8 cellular contexts compared by ENCODE assay signal in the genomic region with DNA sequence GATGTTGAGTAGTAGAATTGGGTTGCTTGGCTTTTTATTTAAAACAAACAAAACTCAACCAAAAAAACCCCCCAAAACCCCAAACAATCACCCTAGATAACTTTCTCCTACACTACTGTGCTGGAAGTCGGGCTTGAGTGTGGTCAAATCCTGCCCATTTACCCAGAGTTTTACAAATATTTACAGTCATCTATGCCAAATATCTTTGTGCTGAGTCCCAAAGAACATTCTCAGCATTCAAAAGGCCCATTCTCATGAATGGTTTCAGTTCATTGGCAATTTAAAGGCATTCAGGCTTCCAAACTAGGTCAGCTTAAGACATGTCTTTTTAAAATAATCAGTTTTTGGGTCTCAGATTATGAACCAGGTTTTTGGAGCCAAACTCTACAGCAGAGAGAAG. TPM values are rescaled to one million over a fixed set of nuclear protein-coding genes. Genes with fewer than 3 reads are reported as not detected.
DNase-seq lines count a peak whose midpoint lies in the region; ATAC-seq, FAIRE-seq and TF ChIP-seq lines count a peak whose summit lies in the region.

No MANE protein-coding gene starts in this region.

- H2AFZ ChIP-seq in mesenchymal stem cell (ENCODE audit: low read depth, low read length): no peak overlapping the region

- H2BK5ac ChIP-seq in mesenchymal stem cell (ENCODE audit: low read depth, low read length, poor library complexity, severe bottlenecking): no peak overlapping the region

- no peak overlapping the region for H2BK120ac ChIP-seq in mesenchymal stem cell (ENCODE audit: low read depth, low read length)

- H2BK15ac ChIP-seq in mesenchymal stem cell (ENCODE audit: low read depth, poor library complexity, severe bottlenecking): no peak overlapping the region

- no peak overlapping the region for H3K4ac ChIP-seq in mesenchymal stem cell (ENCODE audit: low read depth in 1 of 2, low read length in 2 of 2)

- H3K27ac ChIP-seq in right atrium auricular region (peak overlapping the region; percentile 74 to 82), mesenchymal stem cell (ENCODE audit: low read length, poor library complexity, severe bottlenecking) (no peak overlapping the region), vagina (peak overlapping the region; percentile 62)

- H2AK5ac ChIP-seq in mesenchymal stem cell (ENCODE audit: low read length, severe bottlenecking): no peak overlapping the region

- no peaks in the 10 kb centered on the region for H3K27me3 ChIP-seq in right atrium auricular region
- no peaks in the 10 kb centered on the region for H3K27me3 ChIP-seq in bronchial epithelial cell (ENCODE audit: control insufficient read depth, insufficient read depth, low read length)
- H3K27me3 ChIP-seq in mesenchymal stem cell (ENCODE audit: control insufficient read depth in 1 of 2, insufficient read depth in 1 of 2, low read length in 2 of 2): no peaks in the 10 kb centered on the region
- no peaks in the 10 kb centered on the region for H3K27me3 ChIP-seq in vagina

- ATAC-seq in left cardiac atrium (no peak), HG03571 (IDR thresholded peaks at IDR 0.05; ENCODE audit: unreplicated experiment) (no peak)

- no peak overlapping the region for H2BK12ac ChIP-seq in mesenchymal stem cell (ENCODE audit: low read length in 2 of 2)

- TF ChIP-seq POLR2A in vagina (IDR thresholded peaks at IDR 0.05): no peak

- WGBS in mesenchymal stem cell: 27% methylated on average over 1 of the region's 1 CpG

- intact Hi-C loops in left cardiac atrium (cut with DNase I): no loop called here
- intact Hi-C loops in vagina (cut with DNase I): no loop called here

- no peak overlapping the region for H4K8ac ChIP-seq in mesenchymal stem cell (ENCODE audit: low read length)

- no peak overlapping the region for H3K18ac ChIP-seq in mesenchymal stem cell (ENCODE audit: low read depth in 1 of 2, low read length in 2 of 2)

- H3K4me1 ChIP-seq in right atrium auricular region: peaks cover 0 to 43% of the 10 kb centered on the region in 2 donors
- no peaks in the 10 kb centered on the region for H3K4me1 ChIP-seq in mesenchymal stem cell (ENCODE audit: control insufficient read depth, insufficient read depth, low read depth, low read length)
- H3K4me1 ChIP-seq in vagina: peaks cover 8% of the 10 kb centered on the region

- peak overlapping the region; percentile 41 for H3K4me2 ChIP-seq in mesenchymal stem cell (ENCODE audit: low read length, poor library complexity, severe bottlenecking)

- DNase-seq in right atrium auricular region (ENCODE audit: low spot score): no peak
- DNase-seq in left cardiac atrium: no peak
- peak; percentile 77 for DNase-seq in bronchial epithelial cell (ENCODE audit: low read depth)
- peak; percentile 31 for DNase-seq in mesenchymal stem cell
- no peak for DNase-seq in vagina (ENCODE audit: extremely low spot score in 2 of 2)
- no peak for DNase-seq in NCI-H774 (lab: John Stamatoyannopoulos, UW)
- DNase-seq in Kasumi-1 (lab: John Stamatoyannopoulos, UW): no peak

- FAIRE-seq in bronchial epithelial cell (lab: Jason Lieb, UNC): no peak

- no peaks in the 10 kb centered on the region for H3K36me3 ChIP-seq in right atrium auricular region
- H3K36me3 ChIP-seq in bronchial epithelial cell (ENCODE audit: control insufficient read depth, insufficient read depth, low read length): peaks cover 3% of the 10 kb centered on the region
- no peaks in the 10 kb centered on the region for H3K36me3 ChIP-seq in mesenchymal stem cell (ENCODE audit: control insufficient read depth in 1 of 2, insufficient read depth in 2 of 2, low read depth in 1 of 2, low read length in 2 of 2)
- no peaks in the 10 kb centered on the region for H3K36me3 ChIP-seq in vagina

- no peak overlapping the region for H3K14ac ChIP-seq in mesenchymal stem cell (ENCODE audit: low read length in 2 of 2)

- H3K9me3 ChIP-seq in right atrium auricular region (no peaks in the 10 kb centered on the region), mesenchymal stem cell (ENCODE audit: control insufficient read depth, low read length) (no peaks in the 10 kb centered on the region), vagina (no peaks in the 10 kb centered on the region)

- H4K91ac ChIP-seq in mesenchymal stem cell (ENCODE audit: low read length): no peak overlapping the region

- H3K4me3 ChIP-seq in right atrium auricular region (peak overlapping the region; percentile 54 to 62), bronchial epithelial cell (ENCODE audit: low read depth, low read length) (peak overlapping the region; percentile 57), mesenchymal stem cell (ENCODE audit: insufficient read depth in 1 of 2, low read depth in 1 of 2, low read length in 2 of 2) (peak overlapping the region in 1 of 2 experiments; percentile 86), vagina (peak overlapping the region; percentile 50 to 51)

- peak overlapping the region; percentile 74 for H3K9ac ChIP-seq in mesenchymal stem cell (ENCODE audit: low read length)

- no peak overlapping the region for H3K23ac ChIP-seq in mesenchymal stem cell (ENCODE audit: low read length in 2 of 2)

- TF ChIP-seq CTCF in right atrium auricular region (IDR thresholded peaks at IDR 0.05) (no peak), bronchial epithelial cell (IDR thresholded peaks at IDR 0.05; ENCODE audit: insufficient read depth, low read length, severe bottlenecking) (no peak), vagina (IDR thresholded peaks at IDR 0.05) (no peak)

- H3K79me1 ChIP-seq in mesenchymal stem cell (replicated peaks; ENCODE audit: low read length, poor library complexity, severe bottlenecking): no peaks in the 10 kb centered on the region

RNA-seq across cellular contexts. Expression of a gene that starts 1.8 kb away (rescaled TPM):
- total RNA-seq in right atrium auricular region (10 to 100 TPM in 1 of 2 donors, 1 to 10 TPM in 1; 8.1 to 14.2 TPM), left cardiac atrium (10 to 100 TPM; 19.0 to 20.0 TPM), bronchial epithelial cell (141 and 239 TPM in 2 replicates), vagina (6.9 TPM)
- polyA plus RNA-seq in mesenchymal stem cell (2013, experiment 1 of 2): 0.15 TPM
- polyA plus RNA-seq in mesenchymal stem cell (2013, experiment 2 of 2): 0.14 TPM

Comparison
In these comparisons a context has a peak if more than half of its experiments do, and no peak if none do; other contexts are left out.
1. DNase-seq: peak in bronchial epithelial cell (single experiment) and mesenchymal stem cell (single experiment); none in right atrium auricular region (single experiment), left cardiac atrium (single experiment), vagina (0 of 2), NCI-H774 (single experiment) and Kasumi-1 (0 of 2).